Comparison of ENCODE assay signal across 22 cellular contexts in genomic region chr2:147026261-147026660, GRCh38.
"Had no signal": no experiment of that assay in that cellular context is flagged by ENCODE, and none has a peak within 500 bp of the region (broad histone marks: within the 10 kb centered on the region; RNA-seq: fewer than 3 reads in every experiment).

No MANE protein-coding gene starts in this region.

- DNase-seq: activated CD4-positive, alpha-beta T cell treated with anti-CD3 and anti-CD28 coated beads for 4 hours; activated CD4-positive, alpha-beta T cell treated with anti-CD3 and anti-CD28 coated beads, Interleukin-2, amount 50 U/mL, for 48 hours; activated CD4-positive, CD25-positive, alpha-beta regulatory T cell; activated naive CD4-positive, alpha-beta T cell treated with Interleukin-2 at 50 U/mL for 16 hours; activated naive CD8-positive, alpha-beta T cell treated with anti-CD3 and anti-CD28 coated beads for 36 hours; activated T-cell treated with anti-CD3 and anti-CD28 coated beads, Interleukin-2, amount 50 U/mL, for 48 hours; amniotic stem cell; cortex of kidney; endodermal cell; glutamatergic neuron; hippocampal formation; left ventricle myocardium inferior; midbrain; natural killer cell; ovary; stimulated activated CD4-positive, alpha-beta T cell treated with anti-CD3 and anti-CD28 coated beads, Interleukin-1b, Interleukin-23, amount 100 ng/mL, for 48 hours; stimulated activated naive CD8-positive, alpha-beta T cell treated with anti-CD3 and anti-CD28 coated beads, Interleukin-15, amount 100 ng/mL, for 72 hours; T-helper 9 cell; tibial artery had no signal

- H3K27ac ChIP-seq: left ventricle myocardium inferior, ovary, prostate gland, right atrium auricular region, tibial artery had no signal

- H3K4me3 ChIP-seq: left ventricle myocardium inferior, ovary, prostate gland, right atrium auricular region, tibial artery had no signal

- H3K27me3 ChIP-seq: ovary, right atrium auricular region, tibial artery had no signal

- ATAC-seq: natural killer cell; stimulated activated effector memory CD8-positive, alpha-beta T cell treated with anti-CD3 and anti-CD28 coated beads, Interleukin-12 subunit alpha, Interleukin-12 subunit beta, amount 100 ng/mL, for 72 hours; stimulated activated naive CD8-positive, alpha-beta T cell treated with anti-CD3 and anti-CD28 coated beads, Interleukin-15, amount 100 ng/mL, for 72 hours had no signal

- H3K9me3 ChIP-seq: ovary, prostate gland had no signal

- H3K4me1 ChIP-seq: left ventricle myocardium inferior, prostate gland, right atrium auricular region had no signal

- H3K36me3 ChIP-seq: left ventricle myocardium inferior, ovary, prostate gland, right atrium auricular region, tibial artery had no signal
